21 cellular contexts compared by ENCODE assay signal in genomic region chr9:126451316-126451885, GRCh38.
A peak's percentile ranks its signal among the peaks of the same experiment; 100 is the strongest.
DNase-seq lines count a peak whose midpoint lies in the region; TF ChIP-seq lines count a peak whose summit lies in the region.
"Had no signal": no experiment of that assay in that cellular context is flagged by ENCODE, and none has a peak within 500 bp of the region (broad histone marks: within the 10 kb centered on the region; RNA-seq: fewer than 3 reads in every experiment).

No MANE protein-coding gene starts in this region.

- H4K20me1 ChIP-seq in Loucy (ENCODE audit: insufficient read depth, low read length, poor library complexity, severe bottlenecking) = no peaks in the 10 kb centered on the region
- H4K20me1 ChIP-seq: BLaER1 treated with 17β-estradiol and CSF1 and Interleukin-3, amounts not matched to agents 10 nM and 100 nM had no signal

- DNase-seq in endodermal cell (no peak), DMS114 treated with DMSO at 0.1 percent for 48 hours (lab: John Stamatoyannopoulos, UW; ENCODE audit: unreplicated experiment) (no peak), NCI-H2171 treated with DMSO at 0.1 percent for 48 hours (lab: John Stamatoyannopoulos, UW) (no peak)
- peak; percentile 14 for DNase-seq in stimulated activated CD8-positive, alpha-beta memory T cell treated with anti-CD3 and anti-CD28 coated beads, Interleukin-4, amount 100 ng/mL, for 48 hours
- DNase-seq in stimulated activated CD4-positive, alpha-beta T cell treated with anti-CD3 and anti-CD28 coated beads, Interleukin-2, amount 100 ng/mL, for 48 hours = no peak
- DNase-seq: Calu3; CD8-positive, alpha-beta T cell; Karpas-422; MG63; NCI-H1092; NCI-H2081 treated with DMSO at 0.1 percent for 48 hours; NCI-H510A; NCI-H748 treated with DMSO at 0.1 percent for 48 hours; PC-3; RPMI8226; SHP77 treated with DMSO at 0.1 percent for 48 hours had no signal

- H3K36me3 ChIP-seq in Loucy (ENCODE audit: insufficient read depth, low read length) (peaks cover 4% of the 10 kb centered on the region; the same call in 1 of the 2 replicates), endodermal cell (ENCODE audit: control insufficient read depth, insufficient read depth, low read length) (no peaks in the 10 kb centered on the region)
- H3K36me3 ChIP-seq: BLaER1 treated with 17β-estradiol and CSF1 and Interleukin-3, amounts not matched to agents 10 nM and 100 nM; HAP-1; MG63 had no signal

- 90 to 98% methylated on average over 5 to 6 of the region's 6 CpGs for WGBS in endodermal cell (ENCODE audit: insufficient coverage in 1 of 2, insufficient read length in 1 of 2), 2 experiments

- H3K36me3 Mint-ChIP-seq in endodermal cell (ENCODE audit: low read depth) = peaks cover 10% of the 10 kb centered on the region

- H3K79me2 ChIP-seq in Loucy (ENCODE audit: insufficient read depth, low read length) = peaks cover 9% of the 10 kb centered on the region; the same call in 1 of the 2 replicates

- H3K9ac ChIP-seq in Loucy (ENCODE audit: low read depth, low read length, poor library complexity, severe bottlenecking) (peak overlapping the region; percentile 42), endodermal cell (ENCODE audit: extremely low read depth, low read length, poor library complexity, severe bottlenecking) (no peak overlapping the region)
- H3K9ac ChIP-seq: BLaER1 treated with 17β-estradiol and CSF1 and Interleukin-3, amounts not matched to agents 10 nM and 100 nM had no signal

- H3K9me3 Mint-ChIP-seq in endodermal cell = no peaks in the 10 kb centered on the region
- H3K9me3 Mint-ChIP-seq: CD8-positive, alpha-beta T cell; IgD-negative memory B cell had no signal

- no peak overlapping the region for H2AFZ ChIP-seq in Loucy (ENCODE audit: low read length)

- TF ChIP-seq CTCF in Loucy (conservative IDR thresholded peaks at IDR 0.05; ENCODE audit: low read length) (no peak), endodermal cell (conservative IDR thresholded peaks at IDR 0.05) (no peak)

- no peak overlapping the region for H3K4me2 ChIP-seq in Loucy (ENCODE audit: low read depth, low read length, poor library complexity, severe bottlenecking)

- no peaks in the 10 kb centered on the region for H3K9me3 ChIP-seq in Loucy (ENCODE audit: insufficient read depth, low read depth, low read length)
- no peaks in the 10 kb centered on the region for H3K9me3 ChIP-seq in endodermal cell (ENCODE audit: control insufficient read depth, low read length)
- H3K9me3 ChIP-seq: BLaER1 treated with 17β-estradiol and CSF1 and Interleukin-3, amounts not matched to agents 10 nM and 100 nM; HAP-1; MG63 had no signal

- H3K9me2 ChIP-seq in Loucy (replicated peaks; ENCODE audit: low read depth, low read length) = no peaks in the 10 kb centered on the region

- no peaks in the 10 kb centered on the region for H3K27me3 Mint-ChIP-seq in endodermal cell (ENCODE audit: insufficient read depth)

- H3K4me3 Mint-ChIP-seq in endodermal cell = no peak overlapping the region
- H3K4me3 Mint-ChIP-seq: CD8-positive, alpha-beta T cell had no signal

- no peak overlapping the region for H3K27ac Mint-ChIP-seq in endodermal cell
- H3K27ac Mint-ChIP-seq: CD8-positive, alpha-beta T cell had no signal

- H3K27me3 ChIP-seq in Loucy (ENCODE audit: insufficient read depth, low read length, poor library complexity, severe bottlenecking) = no peaks in the 10 kb centered on the region
- H3K27me3 ChIP-seq in endodermal cell (ENCODE audit: control insufficient read depth, insufficient read depth, low read length, poor library complexity, severe bottlenecking) = no peaks in the 10 kb centered on the region
- H3K27me3 ChIP-seq: BLaER1 treated with 17β-estradiol and CSF1 and Interleukin-3, amounts not matched to agents 10 nM and 100 nM; MG63 had no signal

- peak overlapping the region; percentile 32 for H3K27ac ChIP-seq in angular gyrus (ENCODE audit: low read depth, low read length)
- H3K27ac ChIP-seq in endodermal cell (ENCODE audit: low read depth, low read length) = peak overlapping the region; percentile 29

- H3K4me1 ChIP-seq in Loucy (ENCODE audit: insufficient read depth, low read length, poor library complexity, severe bottlenecking) (peaks cover 70% of the 10 kb centered on the region), endodermal cell (ENCODE audit: control insufficient read depth, insufficient read depth, low read length) (peaks cover 3% of the 10 kb centered on the region)

- H3F3A ChIP-seq in Loucy (ENCODE audit: low read depth) = no peaks in the 10 kb centered on the region

- H3K4me1 Mint-ChIP-seq in endodermal cell = peaks cover 20% of the 10 kb centered on the region
- H3K4me1 Mint-ChIP-seq: IgD-negative memory B cell had no signal

- no peak overlapping the region for H3K4me3 ChIP-seq in Loucy (ENCODE audit: low read length, poor library complexity, severe bottlenecking)
- no peak overlapping the region for H3K4me3 ChIP-seq in endodermal cell (ENCODE audit: low read length)
- H3K4me3 ChIP-seq: BLaER1 treated with 17β-estradiol and CSF1 and Interleukin-3, amounts not matched to agents 10 nM and 100 nM; HAP-1; MG63 had no signal
